ENCODE assay signal across 8 cellular contexts in the genomic region with DNA sequence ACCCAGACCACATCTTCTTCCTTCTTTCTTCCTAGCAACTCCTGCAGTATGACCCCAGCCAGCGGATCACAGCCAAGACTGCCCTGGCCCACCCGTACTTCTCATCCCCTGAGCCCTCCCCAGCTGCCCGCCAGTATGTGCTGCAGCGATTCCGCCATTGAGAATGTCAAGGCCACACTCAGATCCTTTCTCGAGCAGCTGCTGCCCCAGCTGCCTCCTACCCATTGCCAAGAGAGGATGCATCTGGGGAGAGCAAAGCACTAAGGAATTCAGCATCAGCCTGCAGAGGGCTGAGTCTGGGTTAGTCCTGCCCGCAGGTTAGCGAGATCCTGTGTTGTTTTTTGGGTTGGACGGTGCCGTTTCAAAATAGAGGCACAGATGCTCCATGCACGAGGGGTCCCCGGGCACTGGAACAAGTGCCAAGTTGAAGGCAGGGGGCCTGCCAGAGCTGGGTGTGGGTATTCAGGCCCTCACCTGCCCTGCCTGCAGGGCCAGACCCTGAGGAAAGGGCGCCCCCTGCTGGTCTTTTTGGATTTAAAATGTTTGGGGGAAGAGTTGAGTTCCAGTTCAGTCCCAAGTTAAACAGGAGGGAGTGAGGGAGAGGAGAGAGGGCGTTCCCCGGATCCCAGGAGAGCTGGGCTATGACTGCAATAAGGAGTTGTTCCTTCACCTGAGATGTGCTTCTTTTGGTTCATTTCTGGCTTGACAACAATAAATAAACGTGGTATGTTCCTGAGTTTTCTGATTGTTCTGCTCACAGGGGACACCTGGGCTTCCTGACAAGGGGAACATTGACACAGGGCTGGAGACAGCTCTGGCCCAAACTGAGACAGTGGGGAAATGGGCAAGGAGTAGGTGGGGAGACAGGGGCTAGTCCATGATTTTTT. TPM values are rescaled to one million over a fixed set of nuclear protein-coding genes. Genes with fewer than 3 reads are reported as not detected.
A peak's percentile ranks its signal among the peaks of the same experiment; 100 is the strongest.
DNase-seq lines count a peak whose midpoint lies in the region; ATAC-seq and TF ChIP-seq lines count a peak whose summit lies in the region.

No MANE protein-coding gene starts in this region.

- TF ChIP-seq CTCF in HEK293 (tag by site-specific recombination; IDR thresholded peaks at IDR 0.05) (peak; percentile 90), mesothelial cell of epicardium (IDR thresholded peaks at IDR 0.05; ENCODE audit: unreplicated experiment) (peak; percentile 88)

- peak; percentile 74 to 79 for DNase-seq in AML-193 (lab: John Stamatoyannopoulos, UW)
- DNase-seq in NCI-H69 (lab: John Stamatoyannopoulos, UW): peak; percentile 87
- peak; percentile 89 to 92 for DNase-seq in activated CD4-positive, alpha-beta T cell treated with anti-CD3 and anti-CD28 coated beads, Interleukin-2, amount 50 U/mL, for 48 hours
- peak; percentile 92 for DNase-seq in ecto neural progenitor cell (ENCODE audit: low spot score)
- peak; percentile 77 to 92 for DNase-seq in mesothelial cell of epicardium (ENCODE audit: low spot score in 2 of 2, unreplicated experiment in 2 of 2)
- peak; percentile 70 for DNase-seq in stimulated activated CD8-positive, alpha-beta memory T cell treated with anti-CD3 and anti-CD28 coated beads, Interleukin-4, amount 100 ng/mL, for 24 hours (ENCODE audit: low read depth)

- H3K4me1 Mint-ChIP-seq in mesothelial cell of epicardium: no peaks in the 10 kb centered on the region

- H3K4me3 ChIP-seq in HEK293 (ENCODE audit: low read depth, low read length): no peak overlapping the region

- H3K27me3 Mint-ChIP-seq in mesothelial cell of epicardium (ENCODE audit: low read depth): no peaks in the 10 kb centered on the region

- H3K9me3 ChIP-seq in HEK293 (ENCODE audit: control insufficient read depth, insufficient read depth, low read depth, low read length): no peaks in the 10 kb centered on the region

- H3K27ac ChIP-seq in HEK293 (ENCODE audit: extremely low read depth, low read depth, low read length): no peak overlapping the region

- peaks cover 13% of the 10 kb centered on the region for H3K36me3 Mint-ChIP-seq in mesothelial cell of epicardium

- no peak overlapping the region for H3K4me3 Mint-ChIP-seq in mesothelial cell of epicardium

- H3K27ac Mint-ChIP-seq in mesothelial cell of epicardium: peak overlapping the region; percentile 18

- ATAC-seq in GM21381 (IDR thresholded peaks at IDR 0.05; ENCODE audit: unreplicated experiment): no peak

- POLR2A ChIA-PET in HEK293 (lab: Yijun Ruan, JAX): interaction anchor here (0.6 to 2.2 kb wide), 8 partner anchors 16 to 266 kb away, joined by 3 to 23 read pairs (median 4); a partner anchor contains a TSS

- no peaks in the 10 kb centered on the region for H3K9me3 Mint-ChIP-seq in mesothelial cell of epicardium

- H3K36me3 ChIP-seq in HEK293 (ENCODE audit: control insufficient read depth in 2 of 2, insufficient read depth in 1 of 2, low read length in 2 of 2): peaks cover 0 to 4% of the 10 kb centered on the region in 2 experiments; a peak in 1 of 3 replicates

- CTCF ChIA-PET in HEK293 (lab: Yijun Ruan, JAX): interaction anchor here (0.5 to 12.1 kb wide), 54 partner anchors 9 to 720 kb away, joined by 3 to 224 read pairs (median 4); a partner anchor contains a TSS

- no peaks in the 10 kb centered on the region for H3K4me1 ChIP-seq in HEK293 (ENCODE audit: control insufficient read depth, insufficient read depth, low read length)

TF ChIP-seq in HEK293, 187 proteins besides CTCF, POLR2A, EP300 and RAD21 (continues in another document):
- TF ChIP-seq GLIS2 (tag by site-specific recombination; IDR thresholded peaks at IDR 0.05): 0 out of 2 replicates have a peak, but pooled peaks have one; percentile 20
- peak; percentile 93 for TF ChIP-seq ZNF654 (tag by site-specific recombination; IDR thresholded peaks at IDR 0.05; ENCODE audit: low read depth)
- TF ChIP-seq, protein P1, sequence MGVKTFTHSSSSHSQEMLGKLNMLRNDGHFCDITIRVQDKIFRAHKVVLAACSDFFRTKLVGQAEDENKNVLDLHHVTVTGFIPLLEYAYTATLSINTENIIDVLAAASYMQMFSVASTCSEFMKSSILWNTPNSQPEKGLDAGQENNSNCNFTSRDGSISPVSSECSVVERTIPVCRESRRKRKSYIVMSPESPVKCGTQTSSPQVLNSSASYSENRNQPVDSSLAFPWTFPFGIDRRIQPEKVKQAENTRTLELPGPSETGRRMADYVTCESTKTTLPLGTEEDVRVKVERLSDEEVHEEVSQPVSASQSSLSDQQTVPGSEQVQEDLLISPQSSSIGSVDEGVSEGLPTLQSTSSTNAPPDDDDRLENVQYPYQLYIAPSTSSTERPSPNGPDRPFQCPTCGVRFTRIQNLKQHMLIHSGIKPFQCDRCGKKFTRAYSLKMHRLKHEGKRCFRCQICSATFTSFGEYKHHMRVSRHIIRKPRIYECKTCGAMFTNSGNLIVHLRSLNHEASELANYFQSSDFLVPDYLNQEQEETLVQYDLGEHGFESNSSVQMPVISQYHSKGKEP (tag by site-specific recombination; IDR thresholded peaks at IDR 0.05): no peak
- TF ChIP-seq ZNF302 (tag by site-specific recombination; IDR thresholded peaks at IDR 0.05; ENCODE audit: low read depth): no peak
- 0 out of 2 replicates have a peak, but pooled peaks have one; percentile 42 for TF ChIP-seq ZNF600 (tag by site-specific recombination; IDR thresholded peaks at IDR 0.05)
- TF ChIP-seq ZNF221 (tag by site-specific recombination; IDR thresholded peaks at IDR 0.05; ENCODE audit: borderline replicate concordance): no peak
- TF ChIP-seq ZNF433 (tag by site-specific recombination; IDR thresholded peaks at IDR 0.05; ENCODE audit: low read depth): no peak
- no peak for TF ChIP-seq ZNF292 (tag by site-specific recombination; IDR thresholded peaks at IDR 0.05; ENCODE audit: borderline replicate concordance, low read depth)
- TF ChIP-seq, protein P2, sequence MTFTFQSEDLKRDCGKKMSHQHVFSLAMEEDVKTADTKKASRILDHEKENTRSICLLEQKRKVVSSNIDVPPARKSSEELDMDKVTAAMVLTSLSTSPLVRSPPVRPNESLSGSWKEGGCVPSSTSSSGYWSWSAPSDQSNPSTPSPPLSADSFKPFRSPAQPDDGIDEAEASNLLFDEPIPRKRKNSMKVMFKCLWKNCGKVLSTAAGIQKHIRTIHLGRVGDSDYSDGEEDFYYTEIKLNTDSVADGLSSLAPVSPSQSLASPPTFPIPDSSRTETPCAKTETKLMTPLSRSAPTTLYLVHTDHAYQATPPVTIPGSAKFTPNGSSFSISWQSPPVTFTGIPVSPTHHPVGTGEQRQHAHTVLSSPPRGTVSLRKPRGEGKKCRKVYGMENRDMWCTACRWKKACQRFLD (tag by site-specific recombination; IDR thresholded peaks at IDR 0.05): no peak
- no peak for TF ChIP-seq ZNF558 (tag by site-specific recombination; IDR thresholded peaks at IDR 0.05)
- TF ChIP-seq SETDB1 (IDR thresholded peaks at IDR 0.05; ENCODE audit: insufficient read length, low read length): no peak
- TF ChIP-seq YY2 (tag by site-specific recombination; IDR thresholded peaks at IDR 0.05): no peak
- TF ChIP-seq IKZF3 (tag by site-specific recombination; IDR thresholded peaks at IDR 0.05): 0 out of 2 replicates have a peak, but pooled peaks have one; percentile 27
- peak; percentile 51 for TF ChIP-seq ZBTB17 (tag by site-specific recombination; IDR thresholded peaks at IDR 0.05)
- no peak for TF ChIP-seq SP2 (tag by site-specific recombination; IDR thresholded peaks at IDR 0.05)
- TF ChIP-seq ZEB2 (tag by site-specific recombination; IDR thresholded peaks at IDR 0.05): peak; percentile 60
- TF ChIP-seq SP3 (tag by site-specific recombination; IDR thresholded peaks at IDR 0.05): peak; percentile 34; the same call in 1 of the 2 replicates
- TF ChIP-seq, protein P3, sequence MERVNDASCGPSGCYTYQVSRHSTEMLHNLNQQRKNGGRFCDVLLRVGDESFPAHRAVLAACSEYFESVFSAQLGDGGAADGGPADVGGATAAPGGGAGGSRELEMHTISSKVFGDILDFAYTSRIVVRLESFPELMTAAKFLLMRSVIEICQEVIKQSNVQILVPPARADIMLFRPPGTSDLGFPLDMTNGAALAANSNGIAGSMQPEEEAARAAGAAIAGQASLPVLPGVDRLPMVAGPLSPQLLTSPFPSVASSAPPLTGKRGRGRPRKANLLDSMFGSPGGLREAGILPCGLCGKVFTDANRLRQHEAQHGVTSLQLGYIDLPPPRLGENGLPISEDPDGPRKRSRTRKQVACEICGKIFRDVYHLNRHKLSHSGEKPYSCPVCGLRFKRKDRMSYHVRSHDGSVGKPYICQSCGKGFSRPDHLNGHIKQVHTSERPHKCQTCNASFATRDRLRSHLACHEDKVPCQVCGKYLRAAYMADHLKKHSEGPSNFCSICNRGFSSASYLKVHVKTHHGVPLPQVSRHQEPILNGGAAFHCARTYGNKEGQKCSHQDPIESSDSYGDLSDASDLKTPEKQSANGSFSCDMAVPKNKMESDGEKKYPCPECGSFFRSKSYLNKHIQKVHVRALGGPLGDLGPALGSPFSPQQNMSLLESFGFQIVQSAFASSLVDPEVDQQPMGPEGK (tag by site-specific recombination; IDR thresholded peaks at IDR 0.05): peak; percentile 31
- no peak for TF ChIP-seq ZNF48 (tag by site-specific recombination; IDR thresholded peaks at IDR 0.05)
- no peak for TF ChIP-seq ZNF610 (tag by site-specific recombination; IDR thresholded peaks at IDR 0.05; ENCODE audit: borderline replicate concordance)
- no peak for TF ChIP-seq RBAK (tag by site-specific recombination; IDR thresholded peaks at IDR 0.05)

RNA-seq across cellular contexts. Expression of a gene that starts 4.9 kb away (rescaled TPM):
- 34.7 to 36.5 TPM (median 34.9 TPM) in 3 replicates for total RNA-seq in mesothelial cell of epicardium

RNA-seq across cellular contexts. Expression of a gene that starts 21.6 kb away (rescaled TPM):
- 0.16 to 0.47 TPM (median 0.25 TPM) in 3 replicates for total RNA-seq in mesothelial cell of epicardium

RNA-seq across cellular contexts. Expression of a gene that starts 26.5 kb away (rescaled TPM):
- 35.5 to 39.4 TPM (median 37.5 TPM) in 3 replicates for total RNA-seq in mesothelial cell of epicardium

RNA-seq across cellular contexts. Expression of a gene that starts 26.5 kb away (rescaled TPM):
- 52.2 to 57.5 TPM (median 54.3 TPM) in 3 replicates for total RNA-seq in mesothelial cell of epicardium
